Comparison of ENCODE assay signal across 1 cellular context in the genomic region with DNA sequence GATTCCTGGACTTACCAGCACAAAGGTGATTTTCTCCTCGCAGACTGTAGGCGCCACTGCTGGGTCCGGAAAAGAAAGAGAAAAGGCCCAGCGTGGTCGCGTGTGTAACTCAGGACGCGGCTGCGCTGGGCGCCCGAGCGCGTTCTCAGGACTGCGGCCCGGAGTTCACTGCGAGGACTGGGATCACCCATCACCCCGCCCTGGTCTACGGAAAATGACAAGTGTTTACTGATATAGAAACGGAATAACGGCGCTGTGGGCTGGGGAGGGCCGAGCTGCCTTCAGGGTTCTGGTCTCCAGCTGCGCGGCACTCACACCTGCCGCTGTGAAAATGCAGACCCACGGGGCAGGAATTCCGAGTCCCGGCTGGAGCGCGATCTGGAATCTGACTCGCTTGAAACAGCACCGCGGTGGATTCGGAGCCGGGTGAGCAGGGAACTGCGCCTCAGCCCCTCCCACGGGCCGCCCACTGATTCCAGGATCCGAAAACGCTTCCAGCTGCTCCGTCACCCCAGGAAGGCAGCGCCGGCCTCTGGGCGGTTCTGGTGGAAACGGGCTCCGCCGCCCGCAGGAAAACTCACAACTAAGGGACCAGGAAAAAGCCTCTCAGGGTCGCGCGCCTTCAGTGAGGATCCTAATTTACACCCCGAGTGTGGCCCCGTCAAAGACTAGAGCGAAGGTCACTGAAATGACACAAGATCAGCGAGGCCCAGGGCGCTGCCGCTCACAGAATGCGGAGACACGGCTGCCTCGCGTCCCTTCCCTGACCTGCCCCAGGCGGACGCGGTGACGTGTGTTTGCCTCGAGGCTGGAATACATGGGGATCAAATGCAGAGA.
A peak's percentile ranks its signal among the peaks of the same experiment; 100 is the strongest.
TF ChIP-seq lines count a peak whose summit lies in the region.

No MANE protein-coding gene starts in this region.

TF ChIP-seq in SK-N-SH, 30 proteins besides CTCF, POLR2A, EP300 and RAD21 (continued from another document):
- TF ChIP-seq, protein P1, sequence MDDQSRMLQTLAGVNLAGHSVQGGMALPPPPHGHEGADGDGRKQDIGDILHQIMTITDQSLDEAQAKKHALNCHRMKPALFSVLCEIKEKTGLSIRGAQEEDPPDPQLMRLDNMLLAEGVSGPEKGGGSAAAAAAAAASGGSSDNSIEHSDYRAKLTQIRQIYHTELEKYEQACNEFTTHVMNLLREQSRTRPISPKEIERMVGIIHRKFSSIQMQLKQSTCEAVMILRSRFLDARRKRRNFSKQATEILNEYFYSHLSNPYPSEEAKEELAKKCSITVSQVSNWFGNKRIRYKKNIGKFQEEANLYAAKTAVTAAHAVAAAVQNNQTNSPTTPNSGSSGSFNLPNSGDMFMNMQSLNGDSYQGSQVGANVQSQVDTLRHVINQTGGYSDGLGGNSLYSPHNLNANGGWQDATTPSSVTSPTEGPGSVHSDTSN (IDR thresholded peaks at IDR 0.05) = no peak
- TF ChIP-seq, protein P2, sequence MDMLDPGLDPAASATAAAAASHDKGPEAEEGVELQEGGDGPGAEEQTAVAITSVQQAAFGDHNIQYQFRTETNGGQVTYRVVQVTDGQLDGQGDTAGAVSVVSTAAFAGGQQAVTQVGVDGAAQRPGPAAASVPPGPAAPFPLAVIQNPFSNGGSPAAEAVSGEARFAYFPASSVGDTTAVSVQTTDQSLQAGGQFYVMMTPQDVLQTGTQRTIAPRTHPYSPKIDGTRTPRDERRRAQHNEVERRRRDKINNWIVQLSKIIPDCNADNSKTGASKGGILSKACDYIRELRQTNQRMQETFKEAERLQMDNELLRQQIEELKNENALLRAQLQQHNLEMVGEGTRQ (IDR thresholded peaks at IDR 0.05; ENCODE audit: borderline replicate concordance, low read depth, low read length) = no peak
- TF ChIP-seq ELF1 (IDR thresholded peaks at IDR 0.05) (no peak), CHD2 (IDR thresholded peaks at IDR 0.05; ENCODE audit: low read length, partially characterized antibody) (no peak), SMC3 (IDR thresholded peaks at IDR 0.05; ENCODE audit: low read depth, low read length) (0 out of 2 replicates have a peak, but pooled peaks have one; percentile 11), MXI1 (IDR thresholded peaks at IDR 0.05; ENCODE audit: low read depth, low read length) (peak; percentile 34; the same call in 1 of the 2 replicates), RCOR1 (IDR thresholded peaks at IDR 0.05; ENCODE audit: low read length) (no peak), POLR2AphosphoS5 (IDR thresholded peaks at IDR 0.05; ENCODE audit: low read depth, low read length) (no peak), TCF12 (IDR thresholded peaks at IDR 0.05) (no peak)
- TF ChIP-seq, protein P3, sequence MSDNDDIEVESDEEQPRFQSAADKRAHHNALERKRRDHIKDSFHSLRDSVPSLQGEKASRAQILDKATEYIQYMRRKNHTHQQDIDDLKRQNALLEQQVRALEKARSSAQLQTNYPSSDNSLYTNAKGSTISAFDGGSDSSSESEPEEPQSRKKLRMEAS (IDR thresholded peaks at IDR 0.05; ENCODE audit: low read depth) = 0 out of 2 replicates have a peak, but pooled peaks have one; percentile 9
